ENCODE assay signal across 7 cellular contexts in the genomic region with DNA sequence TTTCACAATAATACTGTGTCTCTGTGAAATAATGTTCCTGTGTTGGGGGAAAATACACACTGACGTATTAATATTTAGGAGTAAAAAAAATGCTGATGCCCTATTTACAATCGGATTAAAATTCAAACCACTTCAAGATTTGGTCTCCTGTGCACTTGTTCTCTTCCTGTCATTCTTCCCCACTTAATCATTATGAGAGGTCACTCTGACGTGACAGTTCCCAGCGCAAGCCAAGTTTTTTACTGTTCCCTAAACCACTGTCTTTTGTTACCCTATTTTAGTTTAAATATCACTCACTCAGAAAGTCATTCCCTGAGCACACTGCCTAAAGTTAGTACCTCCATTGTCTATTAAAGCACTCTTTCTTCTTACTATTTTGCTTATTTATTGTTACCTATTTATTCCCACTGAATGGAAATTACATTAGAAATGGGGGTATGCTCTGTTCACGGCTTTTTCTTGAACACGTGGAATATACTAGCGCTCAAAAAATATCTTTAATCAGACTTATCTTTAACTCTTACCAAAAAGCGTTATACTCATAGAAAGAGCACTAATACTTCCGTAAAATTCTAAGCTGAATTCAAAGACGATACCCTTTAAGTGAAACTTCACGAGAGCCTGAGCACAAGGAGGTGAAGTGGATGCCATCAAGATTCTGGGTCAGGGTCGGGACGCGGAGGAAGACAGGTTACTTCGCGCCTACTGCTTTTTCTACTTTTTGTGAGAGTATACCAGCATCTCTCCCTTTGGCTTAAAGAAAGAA. TPM values are rescaled to one million over a fixed set of nuclear protein-coding genes. Genes with fewer than 3 reads are reported as not detected.
DNase-seq lines count a peak whose midpoint lies in the region; ATAC-seq and TF ChIP-seq lines count a peak whose summit lies in the region.

No MANE protein-coding gene starts in this region.

- H3K9me3 Mint-ChIP-seq in neural crest cell: no peaks in the 10 kb centered on the region

- H3K27ac Mint-ChIP-seq in neural crest cell (ENCODE audit: unreplicated experiment): peak overlapping the region; percentile 81

- intact Hi-C loops in esophagus squamous epithelium (cut with DNase I): no loop called here

- peak; percentile 32 for ATAC-seq in GM21825 (IDR thresholded peaks at IDR 0.05; ENCODE audit: unreplicated experiment)

- CTCF ChIA-PET in SK-N-SH (lab: Yijun Ruan, JAX): interaction anchor here (1.3 to 2.2 kb wide), 2 partner anchors 10 to 152 kb away, joined by 4 to 7 read pairs; a partner anchor contains a TSS

- H3K27ac ChIP-seq in SK-N-SH (ENCODE audit: low read depth in 2 of 2, low read length in 1 of 2) (peak overlapping the region; percentile 86 to 97), esophagus squamous epithelium (peak overlapping the region; percentile 93 to 98 (median 96))

- H3K4me1 Mint-ChIP-seq in neural crest cell: peaks cover 47% of the 10 kb centered on the region

- no peak for TF ChIP-seq EP300 in SK-N-SH (IDR thresholded peaks at IDR 0.05; ENCODE audit: borderline replicate concordance in 1 of 2, low read depth in 1 of 2, low read length in 1 of 2)

- TF ChIP-seq CTCF in GM12875 (IDR thresholded peaks at IDR 0.05; ENCODE audit: borderline replicate concordance, insufficient read depth, low read depth, low read length) (no peak), SK-N-SH (IDR thresholded peaks at IDR 0.05) (no peak), esophagus squamous epithelium (IDR thresholded peaks at IDR 0.05) (no peak), neural crest cell (conservative IDR thresholded peaks at IDR 0.05) (no peak)

- WGBS in SK-N-SH (ENCODE audit: low lambda C conversion rate): 4% methylated on average over 16 of the region's 16 CpGs
- 1% methylated on average over 16 of the region's 16 CpGs for WGBS in esophagus squamous epithelium, 2 donors

- peaks cover 17% of the 10 kb centered on the region for H3F3A ChIP-seq in SK-N-SH (replicated peaks; ENCODE audit: insufficient read depth)

- POLR2A ChIA-PET in SK-N-SH (lab: Yijun Ruan, JAX): interaction anchor here (0.9 to 1.5 kb wide), 3 partner anchors 9 to 54 kb away, joined by 3 to 4 read pairs (median 3); a partner anchor contains a TSS

- peaks cover 42% of the 10 kb centered on the region for H3K79me2 ChIP-seq in SK-N-SH (ENCODE audit: insufficient read depth)

- H3K9me3 ChIP-seq in SK-N-SH (no peaks in the 10 kb centered on the region), esophagus squamous epithelium (no peaks in the 10 kb centered on the region)

- peaks cover 3% of the 10 kb centered on the region for H3K36me3 Mint-ChIP-seq in neural crest cell (ENCODE audit: low read depth)

- DNase-seq in KG1 (lab: John Stamatoyannopoulos, UW): peak; percentile 61
- DNase-seq in SK-N-SH: no peak
- DNase-seq in esophagus squamous epithelium (lab: John Stamatoyannopoulos, UW): no peak
- no peak for DNase-seq in neural crest cell (ENCODE audit: low read depth, low spot score)
- no peak for DNase-seq in activated effector memory CD4-positive, alpha-beta T cell treated with anti-CD3 and anti-CD28 coated beads, Interleukin-2, amount 50 U/mL, for 16 hours

- H3K4me3 ChIP-seq in GM12875 (ENCODE audit: low read depth, low read length) (peak overlapping the region; percentile 46), SK-N-SH (ENCODE audit: low read depth in 2 of 2, low read length in 1 of 2) (peak overlapping the region; percentile 87 to 91), esophagus squamous epithelium (peak overlapping the region; percentile 69 to 93 (median 85))

- peaks cover 3% of the 10 kb centered on the region for H3K27me3 Mint-ChIP-seq in neural crest cell (ENCODE audit: low read depth)

- H3K4me3 Mint-ChIP-seq in neural crest cell: peak overlapping the region; percentile 100

- H3K27me3 ChIP-seq in SK-N-SH (ENCODE audit: insufficient read depth) (no peaks in the 10 kb centered on the region), esophagus squamous epithelium (no peaks in the 10 kb centered on the region)

- peaks cover 3 to 5% of the 10 kb centered on the region in 2 experiments for H3K36me3 ChIP-seq in SK-N-SH (replicated peaks in 1 of 2; ENCODE audit: control insufficient read depth in 1 of 2, insufficient read depth in 2 of 2, low read length in 1 of 2)
- peaks cover 0 to 16% (median 0%) of the 10 kb centered on the region in 3 donors for H3K36me3 ChIP-seq in esophagus squamous epithelium

- no peaks in the 10 kb centered on the region for H3K9me2 ChIP-seq in SK-N-SH

- H3K9ac ChIP-seq in SK-N-SH: peak overlapping the region; percentile 75

- H3K4me1 ChIP-seq in SK-N-SH (ENCODE audit: control insufficient read depth in 1 of 2, insufficient read depth in 2 of 2, low read depth in 1 of 2, low read length in 1 of 2): peaks cover 0 to 4% of the 10 kb centered on the region in 2 experiments; a peak in 3 of 4 replicates
- peaks cover 5 to 50% (median 20%) of the 10 kb centered on the region in 3 donors for H3K4me1 ChIP-seq in esophagus squamous epithelium

- TF ChIP-seq RAD21 in SK-N-SH (IDR thresholded peaks at IDR 0.05; ENCODE audit: low read length): no peak

- peak overlapping the region; percentile 78 for H3K4me2 ChIP-seq in SK-N-SH

- no peak for TF ChIP-seq POLR2A in esophagus squamous epithelium (IDR thresholded peaks at IDR 0.05)

- peak overlapping the region; percentile 91 for H2AFZ ChIP-seq in SK-N-SH (ENCODE audit: low read depth)

- peaks cover 28% of the 10 kb centered on the region for H4K20me1 ChIP-seq in SK-N-SH (ENCODE audit: insufficient read depth)

TF ChIP-seq in SK-N-SH, 30 proteins besides CTCF, POLR2A, EP300 and RAD21:
- TF ChIP-seq, protein P1, sequence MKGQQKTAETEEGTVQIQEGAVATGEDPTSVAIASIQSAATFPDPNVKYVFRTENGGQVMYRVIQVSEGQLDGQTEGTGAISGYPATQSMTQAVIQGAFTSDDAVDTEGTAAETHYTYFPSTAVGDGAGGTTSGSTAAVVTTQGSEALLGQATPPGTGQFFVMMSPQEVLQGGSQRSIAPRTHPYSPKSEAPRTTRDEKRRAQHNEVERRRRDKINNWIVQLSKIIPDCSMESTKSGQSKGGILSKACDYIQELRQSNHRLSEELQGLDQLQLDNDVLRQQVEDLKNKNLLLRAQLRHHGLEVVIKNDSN (IDR thresholded peaks at IDR 0.05; ENCODE audit: borderline replicate concordance, low read depth): no peak
- TF ChIP-seq MXI1 (IDR thresholded peaks at IDR 0.05; ENCODE audit: low read depth, low read length) (peak; percentile 84), YY1 (IDR thresholded peaks at IDR 0.05; ENCODE audit: low read depth) (no peak), SIN3A (IDR thresholded peaks at IDR 0.05; ENCODE audit: borderline replicate concordance, low read depth, low read length) (0 out of 2 replicates have a peak, but pooled peaks have one; percentile 7), POLR2AphosphoS5 (IDR thresholded peaks at IDR 0.05; ENCODE audit: low read depth, low read length) (no peak), MEF2A (IDR thresholded peaks at IDR 0.05; ENCODE audit: borderline replicate concordance, low read depth) (no peak), RCOR1 (IDR thresholded peaks at IDR 0.05; ENCODE audit: low read length) (no peak)
- TF ChIP-seq, protein P2, sequence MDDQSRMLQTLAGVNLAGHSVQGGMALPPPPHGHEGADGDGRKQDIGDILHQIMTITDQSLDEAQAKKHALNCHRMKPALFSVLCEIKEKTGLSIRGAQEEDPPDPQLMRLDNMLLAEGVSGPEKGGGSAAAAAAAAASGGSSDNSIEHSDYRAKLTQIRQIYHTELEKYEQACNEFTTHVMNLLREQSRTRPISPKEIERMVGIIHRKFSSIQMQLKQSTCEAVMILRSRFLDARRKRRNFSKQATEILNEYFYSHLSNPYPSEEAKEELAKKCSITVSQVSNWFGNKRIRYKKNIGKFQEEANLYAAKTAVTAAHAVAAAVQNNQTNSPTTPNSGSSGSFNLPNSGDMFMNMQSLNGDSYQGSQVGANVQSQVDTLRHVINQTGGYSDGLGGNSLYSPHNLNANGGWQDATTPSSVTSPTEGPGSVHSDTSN (IDR thresholded peaks at IDR 0.05): peak; percentile 48; the same call in 1 of the 2 replicates
- TF ChIP-seq, protein P3, sequence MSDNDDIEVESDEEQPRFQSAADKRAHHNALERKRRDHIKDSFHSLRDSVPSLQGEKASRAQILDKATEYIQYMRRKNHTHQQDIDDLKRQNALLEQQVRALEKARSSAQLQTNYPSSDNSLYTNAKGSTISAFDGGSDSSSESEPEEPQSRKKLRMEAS (IDR thresholded peaks at IDR 0.05; ENCODE audit: low read depth): peak; percentile 54; the same call in 1 of the 2 replicates
- TF ChIP-seq, protein P4, sequence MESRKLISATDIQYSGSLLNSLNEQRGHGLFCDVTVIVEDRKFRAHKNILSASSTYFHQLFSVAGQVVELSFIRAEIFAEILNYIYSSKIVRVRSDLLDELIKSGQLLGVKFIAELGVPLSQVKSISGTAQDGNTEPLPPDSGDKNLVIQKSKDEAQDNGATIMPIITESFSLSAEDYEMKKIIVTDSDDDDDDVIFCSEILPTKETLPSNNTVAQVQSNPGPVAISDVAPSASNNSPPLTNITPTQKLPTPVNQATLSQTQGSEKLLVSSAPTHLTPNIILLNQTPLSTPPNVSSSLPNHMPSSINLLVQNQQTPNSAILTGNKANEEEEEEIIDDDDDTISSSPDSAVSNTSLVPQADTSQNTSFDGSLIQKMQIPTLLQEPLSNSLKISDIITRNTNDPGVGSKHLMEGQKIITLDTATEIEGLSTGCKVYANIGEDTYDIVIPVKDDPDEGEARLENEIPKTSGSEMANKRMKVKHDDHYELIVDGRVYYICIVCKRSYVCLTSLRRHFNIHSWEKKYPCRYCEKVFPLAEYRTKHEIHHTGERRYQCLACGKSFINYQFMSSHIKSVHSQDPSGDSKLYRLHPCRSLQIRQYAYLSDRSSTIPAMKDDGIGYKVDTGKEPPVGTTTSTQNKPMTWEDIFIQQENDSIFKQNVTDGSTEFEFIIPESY (IDR thresholded peaks at IDR 0.05; ENCODE audit: borderline replicate concordance, low read depth): no peak
TF ChIP-seq in SK-N-SH: peak in this region for 4.

RNA-seq across cellular contexts. Expression of a gene that starts 0.7 kb away (rescaled TPM):
- polyA plus RNA-seq in SK-N-SH (2012; rRNA removed): 203 and 214 TPM in 2 replicates
- polyA plus RNA-seq in SK-N-SH (2012; cell fraction: cytosol; rRNA removed): 226 and 277 TPM in 2 replicates
- polyA plus RNA-seq in SK-N-SH (2012; cell fraction: nucleus; rRNA removed): 80.2 and 132 TPM in 2 replicates
- total RNA-seq in esophagus squamous epithelium (100 to 1,000 TPM in 3 of 4 donors, 10 to 100 TPM in 1; 73.6 to 157 (median 119) TPM), neural crest cell (222 TPM in 2 replicates)

RNA-seq across cellular contexts. Expression of a gene that starts 44.0 kb away (rescaled TPM):
- 32.9 and 54.2 TPM in 2 replicates for polyA plus RNA-seq in SK-N-SH (2012; rRNA removed)
- 54.9 and 73.5 TPM in 2 replicates for polyA plus RNA-seq in SK-N-SH (2012; cell fraction: cytosol; rRNA removed)
- polyA plus RNA-seq in SK-N-SH (2012; cell fraction: nucleus; rRNA removed): 27.3 and 41.2 TPM in 2 replicates
- total RNA-seq in esophagus squamous epithelium (10 to 100 TPM; 19.2 to 62.6 (median 39.4) TPM), neural crest cell (55.7 and 57.0 TPM in 2 replicates)

RNA-seq across cellular contexts. Expression of a gene that starts 54.4 kb away (rescaled TPM):
- 4.6 and 5.6 TPM in 2 replicates for polyA plus RNA-seq in SK-N-SH (2012; rRNA removed)
- 4.8 and 7.2 TPM in 2 replicates for polyA plus RNA-seq in SK-N-SH (2012; cell fraction: cytosol; rRNA removed)
- polyA plus RNA-seq in SK-N-SH (2012; cell fraction: nucleus; rRNA removed): 12.3 and 13.9 TPM in 2 replicates
- 10 to 100 TPM in 3 of 4 donors, 1 to 10 TPM in 1; 9.9 to 19.3 (median 13.4) TPM for total RNA-seq in esophagus squamous epithelium
- total RNA-seq in neural crest cell: 28.7 and 30.5 TPM in 2 replicates
